ENCODE assay signal across 12 cellular contexts in genomic region chr11:11244470-11245080, GRCh38.
DNase-seq lines count a peak whose midpoint lies in the region; ATAC-seq, FAIRE-seq and TF ChIP-seq lines count a peak whose summit lies in the region.
"Had no signal": no experiment of that assay in that cellular context is flagged by ENCODE, and none has a peak within 500 bp of the region (broad histone marks: within the 10 kb centered on the region; RNA-seq: fewer than 3 reads in every experiment).

No MANE protein-coding gene starts in this region.

- TF ChIP-seq POLR2A in GM12892 (IDR thresholded peaks at IDR 0.05; ENCODE audit: low read depth, low read length), result no peak

- no peaks in the 10 kb centered on the region for H3K36me3 Mint-ChIP-seq in CD4-positive, CD25-positive, alpha-beta regulatory T cell
- H3K36me3 Mint-ChIP-seq in brain (no peaks in the 10 kb centered on the region), naive B cell (no peaks in the 10 kb centered on the region)
- H3K36me3 Mint-ChIP-seq: activated CD4-positive, alpha-beta memory T cell treated with anti-CD3 and anti-CD28 coated beads for 36 hours had no signal

- no peaks in the 10 kb centered on the region for H3K9me3 ChIP-seq in CD4-positive, CD25-positive, alpha-beta regulatory T cell (ENCODE audit: control insufficient read depth in 2 of 2, low read length in 2 of 2)
- H3K9me3 ChIP-seq: upper lobe of left lung had no signal

- DNase-seq in CD4-positive, CD25-positive, alpha-beta regulatory T cell, result no peak
- DNase-seq in naive B cell, result no peak
- no peak for DNase-seq in NCI-H187 (lab: John Stamatoyannopoulos, UW)
- DNase-seq in GM12892 (ENCODE audit: insufficient read length), result no peak
- no peak for DNase-seq in stimulated activated naive CD8-positive, alpha-beta T cell treated with anti-CD3 and anti-CD28 coated beads, Interleukin-15, amount 100 ng/mL, for 72 hours
- no peak for DNase-seq in stimulated activated CD4-positive, alpha-beta T cell treated with anti-CD3 and anti-CD28 coated beads, Interleukin-15, amount 100 ng/mL, for 24 hours
- DNase-seq: cortex of kidney had no signal

- H3K36me3 ChIP-seq in CD4-positive, CD25-positive, alpha-beta regulatory T cell (ENCODE audit: control insufficient read depth, insufficient read depth, low read length), result no peaks in the 10 kb centered on the region
- H3K36me3 ChIP-seq: upper lobe of left lung had no signal

- H3K4me3 ChIP-seq in CD4-positive, CD25-positive, alpha-beta regulatory T cell (ENCODE audit: low read depth, low read length), result no peak overlapping the region
- H3K4me3 ChIP-seq: upper lobe of left lung had no signal

- no peak for ATAC-seq in CD4-positive, CD25-positive, alpha-beta regulatory T cell (ENCODE audit: low read depth in 2 of 2)
- ATAC-seq in GM21529 (IDR thresholded peaks at IDR 0.05; ENCODE audit: unreplicated experiment) (peak; percentile 19), naive B cell (ENCODE audit: low read depth in 2 of 2) (peak; percentile 49 to 55)
- ATAC-seq in stimulated activated naive CD8-positive, alpha-beta T cell treated with anti-CD3 and anti-CD28 coated beads, Interleukin-15, amount 100 ng/mL, for 72 hours, result no peak

- H3K27me3 Mint-ChIP-seq in CD4-positive, CD25-positive, alpha-beta regulatory T cell, result no peaks in the 10 kb centered on the region
- H3K27me3 Mint-ChIP-seq in brain, result peaks cover 11% of the 10 kb centered on the region
- H3K27me3 Mint-ChIP-seq in naive B cell, result no peaks in the 10 kb centered on the region
- H3K27me3 Mint-ChIP-seq in stimulated activated naive CD8-positive, alpha-beta T cell treated with anti-CD3 and anti-CD28 coated beads, Interleukin-15, amount 100 ng/mL, for 72 hours, result no peaks in the 10 kb centered on the region
- H3K27me3 Mint-ChIP-seq: activated CD4-positive, alpha-beta memory T cell treated with anti-CD3 and anti-CD28 coated beads for 36 hours had no signal

- H3K27me3 ChIP-seq in CD4-positive, CD25-positive, alpha-beta regulatory T cell (ENCODE audit: control insufficient read depth, insufficient read depth, low read length), result no peaks in the 10 kb centered on the region
- H3K27me3 ChIP-seq: upper lobe of left lung had no signal

- peaks cover 0 to 4% (median 0%) of the 10 kb centered on the region in 7 donors for H3K9me3 Mint-ChIP-seq in CD4-positive, CD25-positive, alpha-beta regulatory T cell
- peaks cover 0 to 10% (median 4%) of the 10 kb centered on the region in 5 experiments for H3K9me3 Mint-ChIP-seq in brain
- peaks cover 0 to 13% (median 2%) of the 10 kb centered on the region in 7 donors for H3K9me3 Mint-ChIP-seq in naive B cell
- H3K9me3 Mint-ChIP-seq in stimulated activated naive CD8-positive, alpha-beta T cell treated with anti-CD3 and anti-CD28 coated beads, Interleukin-15, amount 100 ng/mL, for 72 hours, result peaks cover 7 to 20% of the 10 kb centered on the region in 2 donors

- H3K4me1 ChIP-seq in CD4-positive, CD25-positive, alpha-beta regulatory T cell (ENCODE audit: control insufficient read depth, insufficient read depth, low read length, poor library complexity, severe bottlenecking), result peaks cover 20% of the 10 kb centered on the region

- peak overlapping the region in 1 of 4 donors; percentile 51 for H3K4me3 Mint-ChIP-seq in CD4-positive, CD25-positive, alpha-beta regulatory T cell
- H3K4me3 Mint-ChIP-seq in brain (peak overlapping the region in 1 of 5 experiments; percentile 58), naive B cell (peak overlapping the region in 1 of 8 donors; percentile 40)
- H3K4me3 Mint-ChIP-seq in stimulated activated naive CD8-positive, alpha-beta T cell treated with anti-CD3 and anti-CD28 coated beads, Interleukin-15, amount 100 ng/mL, for 72 hours, result no peak overlapping the region
- H3K4me3 Mint-ChIP-seq: activated CD4-positive, alpha-beta memory T cell treated with anti-CD3 and anti-CD28 coated beads for 36 hours; activated naive CD8-positive, alpha-beta T cell treated with anti-CD3 and anti-CD28 coated beads for 36 hours had no signal

- no peak for TF ChIP-seq CTCF in brain (conservative IDR thresholded peaks at IDR 0.05)

- peak overlapping the region; percentile 69 for H3K27ac ChIP-seq in CD4-positive, CD25-positive, alpha-beta regulatory T cell (ENCODE audit: insufficient read depth, low read length, poor library complexity, severe bottlenecking)

- H3K4me1 Mint-ChIP-seq in CD4-positive, CD25-positive, alpha-beta regulatory T cell, result peaks cover 17 to 38% (median 27%) of the 10 kb centered on the region in 4 donors
- H3K4me1 Mint-ChIP-seq in brain (peaks cover 32% of the 10 kb centered on the region), naive B cell (peaks cover 13 to 22% (median 15%) of the 10 kb centered on the region in 3 donors)
- peaks cover 12% of the 10 kb centered on the region for H3K4me1 Mint-ChIP-seq in stimulated activated naive CD8-positive, alpha-beta T cell treated with anti-CD3 and anti-CD28 coated beads, Interleukin-15, amount 100 ng/mL, for 72 hours

- peak overlapping the region in 2 of 3 donors; percentile 82 to 93 for H3K27ac Mint-ChIP-seq in CD4-positive, CD25-positive, alpha-beta regulatory T cell
- H3K27ac Mint-ChIP-seq in brain, result peak overlapping the region in 3 of 5 experiments; percentile 81 to 96 (median 92)
- H3K27ac Mint-ChIP-seq in naive B cell, result peak overlapping the region in 4 of 6 donors; percentile 54 to 80 (median 76)
- H3K27ac Mint-ChIP-seq in stimulated activated naive CD8-positive, alpha-beta T cell treated with anti-CD3 and anti-CD28 coated beads, Interleukin-15, amount 100 ng/mL, for 72 hours, result peak overlapping the region in 1 of 2 donors; percentile 69
- H3K27ac Mint-ChIP-seq: activated CD4-positive, alpha-beta memory T cell treated with anti-CD3 and anti-CD28 coated beads for 36 hours; activated naive CD8-positive, alpha-beta T cell treated with anti-CD3 and anti-CD28 coated beads for 36 hours had no signal

- FAIRE-seq in GM12892 (lab: Jason Lieb, UNC), result no peak

Comparison
In these comparisons a context has a peak if more than half of its experiments do, and no peak if none do; other contexts are left out.
1. ATAC-seq: peak in GM21529 (single experiment) and naive B cell (2 of 2); none in CD4-positive, CD25-positive, alpha-beta regulatory T cell (0 of 2) and stimulated activated naive CD8-positive, alpha-beta T cell treated with anti-CD3 and anti-CD28 coated beads, Interleukin-15, amount 100 ng/mL, for 72 hours (single experiment).